2 cellular contexts compared by ENCODE assay signal in the genomic region with DNA sequence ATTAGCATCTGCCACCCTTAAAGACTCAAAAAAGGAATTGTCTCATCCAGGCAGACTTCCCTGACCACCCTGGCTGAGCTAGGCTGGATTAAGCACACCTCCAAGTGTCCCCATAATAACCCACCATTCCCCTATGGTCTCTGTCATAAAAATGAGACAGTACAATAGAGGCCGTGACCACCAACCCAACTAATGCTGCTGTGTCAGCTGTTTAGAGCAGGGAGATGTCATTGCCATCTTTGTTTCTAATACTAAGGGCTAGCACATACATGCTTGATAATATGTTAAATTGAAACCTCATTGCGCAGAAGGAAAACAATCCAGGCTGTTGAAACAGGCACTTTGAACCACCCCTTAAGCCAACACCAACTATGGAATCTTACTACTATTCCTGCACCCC.
TF ChIP-seq lines count a peak whose summit lies in the region.

No MANE protein-coding gene starts in this region.

TF ChIP-seq in A549, 52 proteins besides CTCF, POLR2A, EP300 and RAD21:
- TF ChIP-seq, protein P1, sequence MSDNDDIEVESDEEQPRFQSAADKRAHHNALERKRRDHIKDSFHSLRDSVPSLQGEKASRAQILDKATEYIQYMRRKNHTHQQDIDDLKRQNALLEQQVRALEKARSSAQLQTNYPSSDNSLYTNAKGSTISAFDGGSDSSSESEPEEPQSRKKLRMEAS (IDR thresholded peaks at IDR 0.05): no peak
- peak; percentile 61 for TF ChIP-seq MAFK (IDR thresholded peaks at IDR 0.05; ENCODE audit: partially characterized antibody)

TF ChIP-seq in IMR-90, 13 proteins besides CTCF, POLR2A, EP300 and RAD21:
- TF ChIP-seq RFX5 (IDR thresholded peaks at IDR 0.05; ENCODE audit: low read depth, low read length) (no peak), MXI1 (IDR thresholded peaks at IDR 0.05; ENCODE audit: borderline replicate concordance, low read depth, low read length) (no peak), MAFK (IDR thresholded peaks at IDR 0.05; ENCODE audit: low read depth, low read length) (peak; percentile 35; the same call in 1 of the 2 replicates)
